11 cellular contexts compared by ENCODE assay signal in genomic region chr1:31815307-31815645, GRCh38. TPM values are rescaled to one million over a fixed set of nuclear protein-coding genes. Genes with fewer than 3 reads are reported as not detected.
DNase-seq lines count a peak whose midpoint lies in the region; ATAC-seq and TF ChIP-seq lines count a peak whose summit lies in the region.
"Had no signal": no experiment of that assay in that cellular context is flagged by ENCODE, and none has a peak within 500 bp of the region (broad histone marks: within the 10 kb centered on the region; RNA-seq: fewer than 3 reads in every experiment).

No MANE protein-coding gene starts in this region.

- H3K36me3 Mint-ChIP-seq in activated T-helper 2 cell treated with anti-CD3 and anti-CD28 coated beads, Interferon-gamma antibody, Interleukin-2, Interleukin-4, amounts not matched to agents 10 μg/mL and 5 μg/mL and 100 μg/mL, durations not matched to agents 14 hours and 24 hours and 36 hours (ENCODE audit: low read depth): no peaks in the 10 kb centered on the region

- H4K20me1 ChIP-seq in BLaER1 treated with 17β-estradiol and CSF1 and Interleukin-3, amounts not matched to agents 10 nM and 100 nM: peaks cover 0 to 22% (median 0%) of the 10 kb centered on the region in 11 experiments; a peak in 3 of 22 replicates
- no peaks in the 10 kb centered on the region for H4K20me1 ChIP-seq in KMS-11 (ENCODE audit: insufficient read depth)

- H3K27me3 ChIP-seq in BLaER1 treated with 17β-estradiol and CSF1 and Interleukin-3, amounts not matched to agents 10 nM and 100 nM: peaks cover 0 to 36% (median 0%) of the 10 kb centered on the region in 11 experiments; a peak in 5 of 22 replicates
- no peaks in the 10 kb centered on the region for H3K27me3 ChIP-seq in KMS-11 (ENCODE audit: insufficient read depth, low read depth)
- no peaks in the 10 kb centered on the region for H3K27me3 ChIP-seq in neutrophil
- H3K27me3 ChIP-seq: upper lobe of right lung had no signal

- H3K9me3 ChIP-seq in BLaER1 treated with 17β-estradiol and CSF1 and Interleukin-3, amounts not matched to agents 10 nM and 100 nM (replicated peaks in 1 of 11): peaks cover 0 to 5% (median 3%) of the 10 kb centered on the region in 11 experiments; a peak in 5 of 22 replicates
- no peaks in the 10 kb centered on the region for H3K9me3 ChIP-seq in neutrophil
- H3K9me3 ChIP-seq: upper lobe of right lung had no signal

- H2AFZ ChIP-seq in KMS-11 (ENCODE audit: low read depth): peak overlapping the region; percentile 84

- no peaks in the 10 kb centered on the region for H3K36me3 ChIP-seq in BLaER1 treated with 17β-estradiol and CSF1 and Interleukin-3, amounts not matched to agents 10 nM and 100 nM
- no peaks in the 10 kb centered on the region for H3K36me3 ChIP-seq in KMS-11 (ENCODE audit: insufficient read depth)
- no peaks in the 10 kb centered on the region for H3K36me3 ChIP-seq in neutrophil
- H3K36me3 ChIP-seq: upper lobe of right lung had no signal

- intact Hi-C loops in activated T-helper 2 cell treated with anti-CD3 and anti-CD28 coated beads, Interferon-gamma antibody, Interleukin-2, Interleukin-4, amounts not matched to agents 10 μg/mL and 5 μg/mL and 100 μg/mL, durations not matched to agents 14 hours and 24 hours and 36 hours (cut with micrococcal nuclease): no loop called here

- no peaks in the 10 kb centered on the region for H3K79me2 ChIP-seq in KMS-11 (ENCODE audit: insufficient read depth, low read depth)

- H3K4me1 Mint-ChIP-seq in activated T-helper 2 cell treated with anti-CD3 and anti-CD28 coated beads, Interferon-gamma antibody, Interleukin-2, Interleukin-4, amounts not matched to agents 10 μg/mL and 5 μg/mL and 100 μg/mL, durations not matched to agents 14 hours and 24 hours and 36 hours (ENCODE audit: low read depth): peaks cover 7% of the 10 kb centered on the region

- H3K4me3 ChIP-seq in BLaER1 treated with 17β-estradiol and CSF1 and Interleukin-3, amounts not matched to agents 10 nM and 100 nM: no peak overlapping the region
- H3K4me3 ChIP-seq in KMS-11 (IDR thresholded peaks at IDR 0.05; ENCODE audit: insufficient read depth, low read depth, low read length): no peak overlapping the region
- no peak overlapping the region for H3K4me3 ChIP-seq in neutrophil (ENCODE audit: low read depth in 1 of 2, low read length in 1 of 2)
- H3K4me3 ChIP-seq: upper lobe of right lung had no signal

- no peaks in the 10 kb centered on the region for H3K9me3 Mint-ChIP-seq in activated T-helper 2 cell treated with anti-CD3 and anti-CD28 coated beads, Interferon-gamma antibody, Interleukin-2, Interleukin-4, amounts not matched to agents 10 μg/mL and 5 μg/mL and 100 μg/mL, durations not matched to agents 14 hours and 24 hours and 36 hours
- H3K9me3 Mint-ChIP-seq: activated T-cell treated with anti-CD3 and anti-CD28 coated beads, Interleukin-2, amount 50 U/mL, for 24 hours; T-helper 2 cell treated with Interferon-gamma antibody and Interleukin-4, amounts not matched to agents 5 μg/mL and 100 μg/mL, for 36 hours had no signal

- H3K4me2 ChIP-seq in BLaER1 treated with 17β-estradiol and CSF1 and Interleukin-3, amounts not matched to agents 10 nM and 100 nM: peak overlapping the region in 9 of 11 experiments; percentile 26 to 64 (median 50); a peak in 18 of 22 replicates
- H3K4me2 ChIP-seq in KMS-11: peak overlapping the region; percentile 34; the same call in 1 of the 2 replicates

- no peak for ATAC-seq in GM21528 (IDR thresholded peaks at IDR 0.05; ENCODE audit: low FRiP score, unreplicated experiment)

- no peak overlapping the region for H3K27ac Mint-ChIP-seq in activated T-helper 2 cell treated with anti-CD3 and anti-CD28 coated beads, Interferon-gamma antibody, Interleukin-2, Interleukin-4, amounts not matched to agents 10 μg/mL and 5 μg/mL and 100 μg/mL, durations not matched to agents 14 hours and 24 hours and 36 hours
- H3K27ac Mint-ChIP-seq: T-helper 2 cell treated with Interferon-gamma antibody and Interleukin-4, amounts not matched to agents 5 μg/mL and 100 μg/mL, for 36 hours had no signal

- H3K4me1 ChIP-seq in BLaER1 treated with 17β-estradiol and CSF1 and Interleukin-3, amounts not matched to agents 10 nM and 100 nM: peaks cover 4 to 46% (median 40%) of the 10 kb centered on the region in 10 experiments
- H3K4me1 ChIP-seq in KMS-11 (ENCODE audit: low read depth, poor library complexity, severe bottlenecking) (peaks cover 9% of the 10 kb centered on the region), neutrophil (ENCODE audit: control insufficient read depth in 1 of 2, insufficient read depth in 1 of 2, low read depth in 1 of 2, low read length in 1 of 2) (peaks cover 16 to 28% of the 10 kb centered on the region in 2 experiments)
- H3K4me1 ChIP-seq: upper lobe of right lung had no signal

- TF ChIP-seq CTCF in KMS-11 (conservative IDR thresholded peaks at IDR 0.05; ENCODE audit: low read depth, low read length): no peak
- TF ChIP-seq CTCF in neutrophil (IDR thresholded peaks at IDR 0.05): no peak

- H3K4me3 Mint-ChIP-seq in activated T-helper 2 cell treated with anti-CD3 and anti-CD28 coated beads, Interferon-gamma antibody, Interleukin-2, Interleukin-4, amounts not matched to agents 10 μg/mL and 5 μg/mL and 100 μg/mL, durations not matched to agents 14 hours and 24 hours and 36 hours (ENCODE audit: low read depth): no peak overlapping the region
- H3K4me3 Mint-ChIP-seq: activated T-cell treated with anti-CD3 and anti-CD28 coated beads, Interleukin-2, amount 50 U/mL, for 24 hours; T-helper 2 cell treated with Interferon-gamma antibody and Interleukin-4, amounts not matched to agents 5 μg/mL and 100 μg/mL, for 36 hours had no signal

- H3K27ac ChIP-seq in BLaER1 treated with 17β-estradiol and CSF1 and Interleukin-3, amounts not matched to agents 10 nM and 100 nM: peak overlapping the region in 6 of 11 experiments; percentile 1 to 52 (median 36); a peak in 8 of 22 replicates
- H3K27ac ChIP-seq in KMS-11 (no peak overlapping the region), caudate nucleus (ENCODE audit: low read depth, low read length) (peak overlapping the region; percentile 39), neutrophil (peak overlapping the region; percentile 11)
- H3K27ac ChIP-seq: upper lobe of right lung had no signal

- no peak for DNase-seq in caudate nucleus (lab: John Stamatoyannopoulos, UW)
- no peak for DNase-seq in activated T-helper 2 cell treated with anti-CD3 and anti-CD28 coated beads, Interferon-gamma antibody, Interleukin-2, Interleukin-4, amounts not matched to agents 10 μg/mL and 5 μg/mL and 100 μg/mL, durations not matched to agents 14 hours and 24 hours and 36 hours (ENCODE audit: low spot score)
- no peak for DNase-seq in cerebellar nuclear complex (lab: John Stamatoyannopoulos, UW)
- DNase-seq in stimulated activated CD4-positive, alpha-beta T cell treated with anti-CD3 and anti-CD28 coated beads, Interleukin-2, amount 100 ng/mL, for 24 hours: no peak

- peak overlapping the region in 6 of 11 experiments; percentile 2 to 50 (median 36); a peak in 6 of 22 replicates for H3K9ac ChIP-seq in BLaER1 treated with 17β-estradiol and CSF1 and Interleukin-3, amounts not matched to agents 10 nM and 100 nM
- no peak overlapping the region for H3K9ac ChIP-seq in KMS-11

- H3K27me3 Mint-ChIP-seq in activated T-helper 2 cell treated with anti-CD3 and anti-CD28 coated beads, Interferon-gamma antibody, Interleukin-2, Interleukin-4, amounts not matched to agents 10 μg/mL and 5 μg/mL and 100 μg/mL, durations not matched to agents 14 hours and 24 hours and 36 hours (ENCODE audit: low read depth): no peaks in the 10 kb centered on the region
- H3K27me3 Mint-ChIP-seq: activated T-cell treated with anti-CD3 and anti-CD28 coated beads, Interleukin-2, amount 50 U/mL, for 24 hours had no signal

RNA-seq across cellular contexts. Expression of gene SPOCD1, which starts 0.5 kb away (rescaled TPM):
- total RNA-seq in activated T-helper 2 cell treated with anti-CD3 and anti-CD28 coated beads, Interferon-gamma antibody, Interleukin-2, Interleukin-4, amounts not matched to agents 10 μg/mL and 5 μg/mL and 100 μg/mL, durations not matched to agents 14 hours and 24 hours and 36 hours: 0.07 TPM in 1 of 2 replicates, not detected in the other

RNA-seq across cellular contexts. Expression of gene ADGRB2, which starts 51.1 kb away (rescaled TPM):
- total RNA-seq in activated T-helper 2 cell treated with anti-CD3 and anti-CD28 coated beads, Interferon-gamma antibody, Interleukin-2, Interleukin-4, amounts not matched to agents 10 μg/mL and 5 μg/mL and 100 μg/mL, durations not matched to agents 14 hours and 24 hours and 36 hours: 5.4 and 6.0 TPM in 2 replicates
